9 cellular contexts compared by ENCODE assay signal in the genomic region with DNA sequence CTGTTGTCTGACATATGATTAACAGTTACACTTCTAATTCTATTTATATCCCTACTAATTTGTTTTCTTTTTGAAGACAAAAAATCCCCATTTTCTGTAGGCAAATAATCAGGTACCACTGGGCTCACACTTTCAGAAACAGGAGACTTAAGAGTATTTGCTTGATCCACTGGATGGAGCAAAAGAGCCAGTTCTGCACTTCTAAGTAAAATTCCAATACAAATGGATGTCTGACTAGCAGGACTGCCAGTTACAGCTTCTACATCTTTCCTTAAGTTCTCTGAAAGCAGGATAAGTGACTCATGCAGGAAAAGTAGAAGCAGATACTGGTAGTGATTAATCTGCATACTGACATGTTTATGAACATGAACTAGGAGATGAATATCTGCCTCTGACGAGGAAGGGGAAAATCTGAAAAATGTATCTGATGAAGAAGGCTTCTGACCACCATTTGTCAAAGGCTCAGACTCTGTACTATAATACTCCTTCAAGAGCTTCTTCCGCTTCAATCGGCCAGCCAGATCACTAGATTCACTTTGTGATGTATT.
DNase-seq lines count a peak whose midpoint lies in the region; TF ChIP-seq lines count a peak whose summit lies in the region.
"Had no signal": no experiment of that assay in that cellular context is flagged by ENCODE, and none has a peak within 500 bp of the region (broad histone marks: within the 10 kb centered on the region; RNA-seq: fewer than 3 reads in every experiment).

No MANE protein-coding gene starts in this region.

- no peaks in the 10 kb centered on the region for H3K27me3 ChIP-seq in BJ (ENCODE audit: control insufficient read depth, insufficient read depth, low read length)
- no peaks in the 10 kb centered on the region for H3K27me3 ChIP-seq in Karpas-422 (ENCODE audit: low read length)

- H3K4me2 ChIP-seq in Karpas-422 (ENCODE audit: low read depth, low read length, poor library complexity, severe bottlenecking), result no peak overlapping the region

- H3K4me3 ChIP-seq in BJ (ENCODE audit: low read depth, low read length) (no peak overlapping the region), Karpas-422 (ENCODE audit: low read length) (no peak overlapping the region)

- H3K9ac ChIP-seq in Karpas-422 (ENCODE audit: low read length), result no peak overlapping the region

- no peaks in the 10 kb centered on the region for H4K20me1 ChIP-seq in Karpas-422 (ENCODE audit: insufficient read depth, low read depth, low read length)

- no peak overlapping the region for H3K27ac ChIP-seq in Karpas-422 (ENCODE audit: low read length)

- TF ChIP-seq CTCF in BJ (IDR thresholded peaks at IDR 0.05; ENCODE audit: insufficient read depth, low read depth, low read length), result peak; percentile 61

- peaks cover 8% of the 10 kb centered on the region; the same call in 1 of the 2 replicates for H3K4me1 ChIP-seq in Karpas-422 (ENCODE audit: low read length)

- no peaks in the 10 kb centered on the region for H3K79me2 ChIP-seq in Karpas-422 (ENCODE audit: low read length)

- CTCF ChIA-PET in BJ (lab: Yijun Ruan, JAX), result interaction anchor here (0.6 to 2.5 kb wide), 11 partner anchors 9 to 495 kb away, joined by 3 to 11 read pairs (median 4); a partner anchor contains a TSS

- H3K9me3 ChIP-seq in Karpas-422 (ENCODE audit: low read length), result no peaks in the 10 kb centered on the region

- POLR2A ChIA-PET in BJ (lab: Charles Lee), result no interaction called here

- H2AFZ ChIP-seq in Karpas-422 (ENCODE audit: low read length), result no peak overlapping the region

- no peaks in the 10 kb centered on the region for H3K9me2 ChIP-seq in Karpas-422 (replicated peaks; ENCODE audit: insufficient read depth, low read length)

- DNase-seq in BJ (ENCODE audit: low read depth) (peak; percentile 79), H4 (ENCODE audit: low spot score) (peak; percentile 3), RKO (ENCODE audit: low spot score) (peak; percentile 67), glomerular endothelial cell (ENCODE audit: extremely low read depth, low read depth, low spot score) (peak; percentile 90), retina (no peak), Karpas-422 (no peak), T-helper 9 cell (no peak)
- no peak for DNase-seq in activated effector memory CD4-positive, alpha-beta T cell treated with Interleukin-2 at 50 U/mL for 16 hours
- DNase-seq: occipital lobe had no signal

- no peaks in the 10 kb centered on the region for H3K36me3 ChIP-seq in BJ (ENCODE audit: control insufficient read depth, insufficient read depth, low read length)
- no peaks in the 10 kb centered on the region for H3K36me3 ChIP-seq in Karpas-422 (ENCODE audit: insufficient read depth, low read length)

Comparison
In these comparisons a context has a peak if more than half of its experiments do, and no peak if none do; other contexts are left out.
1. DNase-seq: peak in BJ (single experiment), H4 (single experiment), RKO (single experiment) and glomerular endothelial cell (single experiment); none in retina (single experiment), Karpas-422 (single experiment), T-helper 9 cell (single experiment) and activated effector memory CD4-positive, alpha-beta T cell treated with Interleukin-2 at 50 U/mL for 16 hours (single experiment).